In the genomic region with DNA sequence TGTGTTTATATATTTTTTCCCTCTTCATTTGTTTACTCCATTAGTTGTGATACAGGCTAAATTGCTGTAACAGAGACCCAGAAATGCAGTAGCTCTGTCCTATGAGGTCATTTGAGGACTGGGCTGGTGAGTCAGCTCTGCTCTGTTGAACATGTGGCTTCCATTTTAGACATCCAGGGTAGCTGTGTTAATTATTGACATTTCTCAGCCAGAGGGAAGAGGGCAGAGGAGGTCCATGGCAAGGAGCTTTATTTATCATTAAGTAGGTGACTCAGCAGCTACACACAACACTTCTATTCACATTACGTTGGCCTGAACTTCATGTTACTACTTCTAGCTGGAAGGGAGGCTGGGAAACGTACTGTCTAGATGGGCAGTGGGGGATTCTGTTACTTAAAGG, we compare ENCODE assay signal across 9 cellular contexts.
DNase-seq lines count a peak whose midpoint lies in the region; ATAC-seq, FAIRE-seq and TF ChIP-seq lines count a peak whose summit lies in the region.
"Had no signal": no experiment of that assay in that cellular context is flagged by ENCODE, and none has a peak within 500 bp of the region (broad histone marks: within the 10 kb centered on the region; RNA-seq: fewer than 3 reads in every experiment).

No MANE protein-coding gene starts in this region.

- no peaks in the 10 kb centered on the region for H3K9me3 Mint-ChIP-seq in activated naive CD4-positive, alpha-beta T cell treated with anti-CD3 and anti-CD28 coated beads, Interleukin-2, amount 10 ng/mL, durations not matched to agents 7 days and 5 days
- H3K9me3 Mint-ChIP-seq in activated CD4-positive, alpha-beta T cell treated with anti-CD3 and anti-CD28 coated beads, Interleukin-2, amount 10 ng/mL, durations not matched to agents 7 days and 5 days: no peaks in the 10 kb centered on the region

- no peaks in the 10 kb centered on the region for H3K36me3 Mint-ChIP-seq in activated naive CD4-positive, alpha-beta T cell treated with anti-CD3 and anti-CD28 coated beads, Interleukin-2, amount 10 ng/mL, durations not matched to agents 7 days and 5 days
- no peaks in the 10 kb centered on the region for H3K36me3 Mint-ChIP-seq in activated CD4-positive, alpha-beta T cell treated with anti-CD3 and anti-CD28 coated beads, Interleukin-2, amount 10 ng/mL, durations not matched to agents 7 days and 5 days (ENCODE audit: low read depth)

- H3K4me3 Mint-ChIP-seq in activated naive CD4-positive, alpha-beta T cell treated with anti-CD3 and anti-CD28 coated beads, Interleukin-2, amount 10 ng/mL, durations not matched to agents 7 days and 5 days: no peak overlapping the region
- no peak overlapping the region for H3K4me3 Mint-ChIP-seq in activated CD4-positive, alpha-beta T cell treated with anti-CD3 and anti-CD28 coated beads, Interleukin-2, amount 10 ng/mL, durations not matched to agents 7 days and 5 days

- H3K27ac Mint-ChIP-seq in activated naive CD4-positive, alpha-beta T cell treated with anti-CD3 and anti-CD28 coated beads, Interleukin-2, amount 10 ng/mL, durations not matched to agents 7 days and 5 days: no peak overlapping the region
- no peak overlapping the region for H3K27ac Mint-ChIP-seq in activated CD4-positive, alpha-beta T cell treated with anti-CD3 and anti-CD28 coated beads, Interleukin-2, amount 10 ng/mL, durations not matched to agents 7 days and 5 days

- ATAC-seq in GM18508 (IDR thresholded peaks at IDR 0.05; ENCODE audit: insufficient read depth, unreplicated experiment): peak; percentile 98
- peak; percentile 98 for ATAC-seq in HG03139 (IDR thresholded peaks at IDR 0.05; ENCODE audit: unreplicated experiment)

- peak; percentile 80 for DNase-seq in SW480 (ENCODE audit: low spot score)
- peak; percentile 73 for DNase-seq in mucosa of gallbladder (ENCODE audit: low spot score)
- no peak for DNase-seq in H54 (ENCODE audit: insufficient read length, low spot score)
- DNase-seq in activated naive CD4-positive, alpha-beta T cell treated with anti-CD3 and anti-CD28 coated beads, Interleukin-2, amount 10 ng/mL, durations not matched to agents 7 days and 5 days: no peak
- DNase-seq in activated CD4-positive, alpha-beta T cell treated with anti-CD3 and anti-CD28 coated beads, Interleukin-2, amount 10 ng/mL, durations not matched to agents 7 days and 5 days: no peak
- DNase-seq in NCI-H748 (lab: John Stamatoyannopoulos, UW; ENCODE audit: unreplicated experiment): no peak
- DNase-seq: hippocampal formation had no signal

- POLR2A ChIA-PET in activated CD4-positive, alpha-beta T cell treated with anti-CD3 and anti-CD28 coated beads, Interleukin-2, amount 10 ng/mL, durations not matched to agents 7 days and 5 days (lab: Charles Lee): no interaction called here

- no peaks in the 10 kb centered on the region for H3K4me1 Mint-ChIP-seq in activated naive CD4-positive, alpha-beta T cell treated with anti-CD3 and anti-CD28 coated beads, Interleukin-2, amount 10 ng/mL, durations not matched to agents 7 days and 5 days
- H3K4me1 Mint-ChIP-seq in activated CD4-positive, alpha-beta T cell treated with anti-CD3 and anti-CD28 coated beads, Interleukin-2, amount 10 ng/mL, durations not matched to agents 7 days and 5 days: no peaks in the 10 kb centered on the region

- CTCF ChIA-PET in activated naive CD4-positive, alpha-beta T cell treated with anti-CD3 and anti-CD28 coated beads, Interleukin-2, amount 10 ng/mL, durations not matched to agents 7 days and 5 days (lab: Charles Lee): interaction anchor here (1.5 kb wide), 1 partner anchor 22 kb away, joined by 8 read pairs; no protein-coding TSS in a partner anchor
- CTCF ChIA-PET in activated CD4-positive, alpha-beta T cell treated with anti-CD3 and anti-CD28 coated beads, Interleukin-2, amount 10 ng/mL, durations not matched to agents 7 days and 5 days (lab: Charles Lee): no interaction called here

- TF ChIP-seq POLR2A in H54 (IDR thresholded peaks at IDR 0.05; ENCODE audit: low read depth, low read length): no peak

- FAIRE-seq in H54 (lab: Jason Lieb, UNC): no peak

- H3K27me3 Mint-ChIP-seq in activated naive CD4-positive, alpha-beta T cell treated with anti-CD3 and anti-CD28 coated beads, Interleukin-2, amount 10 ng/mL, durations not matched to agents 7 days and 5 days: peaks cover 5% of the 10 kb centered on the region
- H3K27me3 Mint-ChIP-seq in activated CD4-positive, alpha-beta T cell treated with anti-CD3 and anti-CD28 coated beads, Interleukin-2, amount 10 ng/mL, durations not matched to agents 7 days and 5 days: peaks cover 11% of the 10 kb centered on the region

Comparison
In these comparisons a context has a peak if more than half of its experiments do, and no peak if none do; other contexts are left out.
1. DNase-seq: peak in SW480 (single experiment) and mucosa of gallbladder (single experiment); none in H54 (single experiment), activated naive CD4-positive, alpha-beta T cell treated with anti-CD3 and anti-CD28 coated beads, Interleukin-2, amount 10 ng/mL, durations not matched to agents 7 days and 5 days (single experiment), activated CD4-positive, alpha-beta T cell treated with anti-CD3 and anti-CD28 coated beads, Interleukin-2, amount 10 ng/mL, durations not matched to agents 7 days and 5 days (single experiment) and NCI-H748 (single experiment).